Comparison of ENCODE assay signal across 13 cellular contexts in the genomic region with DNA sequence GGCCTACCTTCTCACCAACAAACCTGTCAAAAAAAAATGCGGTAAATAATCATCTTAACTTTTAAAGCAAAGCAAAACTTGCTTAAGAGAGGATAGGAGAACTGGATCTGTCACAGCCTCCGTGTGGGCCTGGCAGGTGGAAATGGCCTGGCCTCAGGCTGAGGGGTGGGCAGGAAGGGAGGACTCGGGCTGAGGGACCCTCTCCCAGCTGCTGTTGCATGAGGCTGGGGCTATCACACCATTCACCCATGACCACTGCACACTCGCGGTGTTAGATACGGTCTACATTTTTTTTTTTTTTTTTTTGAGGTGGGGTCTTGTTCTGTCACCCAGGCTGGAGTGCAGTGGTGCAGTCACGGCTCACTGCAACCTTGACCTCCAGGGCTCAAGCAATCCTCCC. TPM values are rescaled to one million over a fixed set of nuclear protein-coding genes. Genes with fewer than 3 reads are reported as not detected.
A peak's percentile ranks its signal among the peaks of the same experiment; 100 is the strongest.
DNase-seq lines count a peak whose midpoint lies in the region; ATAC-seq and TF ChIP-seq lines count a peak whose summit lies in the region.
"Had no signal": no experiment of that assay in that cellular context is flagged by ENCODE, and none has a peak within 500 bp of the region (broad histone marks: within the 10 kb centered on the region; RNA-seq: fewer than 3 reads in every experiment).

No MANE protein-coding gene starts in this region.

- intact Hi-C loops in activated CD8-positive, alpha-beta T cell treated with anti-CD3 and anti-CD28 coated beads for 36 hours (cut with micrococcal nuclease) = no loop called here
- intact Hi-C loops in thyroid gland (cut with DNase I) = no loop called here

- POLR2A ChIA-PET in activated CD8-positive, alpha-beta T cell treated with anti-CD3 and anti-CD28 coated beads, Interleukin-2, amount 10 ng/mL, durations not matched to agents 7 days and 5 days (lab: Charles Lee) = interaction anchor here (0.5 kb wide), 1 partner anchor 169 kb away, joined by 4 read pairs; no protein-coding TSS in a partner anchor
- POLR2A ChIA-PET in activated CD8-positive, alpha-beta T cell treated with anti-CD3 and anti-CD28 coated beads for 36 hours (lab: Charles Lee) = interaction anchor here (0.6 kb wide), 1 partner anchor 847 kb away, joined by 3 read pairs; no protein-coding TSS in a partner anchor

- peaks cover 57% of the 10 kb centered on the region for H3K36me3 Mint-ChIP-seq in activated CD8-positive, alpha-beta T cell treated with anti-CD3 and anti-CD28 coated beads, Interleukin-2, amount 10 ng/mL, durations not matched to agents 7 days and 5 days (ENCODE audit: low read depth)
- H3K36me3 Mint-ChIP-seq in activated CD8-positive, alpha-beta T cell treated with anti-CD3 and anti-CD28 coated beads for 36 hours (ENCODE audit: low read depth) = peaks cover 17% of the 10 kb centered on the region
- H3K36me3 Mint-ChIP-seq in chondrocyte (ENCODE audit: low read depth) = peaks cover 26% of the 10 kb centered on the region

- TF ChIP-seq CTCF in activated CD8-positive, alpha-beta T cell treated with anti-CD3 and anti-CD28 coated beads for 36 hours (IDR thresholded peaks at IDR 0.05) = no peak
- TF ChIP-seq CTCF in chondrocyte (IDR thresholded peaks at IDR 0.05) (no peak), thyroid gland (IDR thresholded peaks at IDR 0.05) (no peak)

- no peaks in the 10 kb centered on the region for H3K27me3 Mint-ChIP-seq in activated CD8-positive, alpha-beta T cell treated with anti-CD3 and anti-CD28 coated beads, Interleukin-2, amount 10 ng/mL, durations not matched to agents 7 days and 5 days (ENCODE audit: low read depth)
- no peaks in the 10 kb centered on the region for H3K27me3 Mint-ChIP-seq in activated CD8-positive, alpha-beta T cell treated with anti-CD3 and anti-CD28 coated beads for 36 hours
- no peaks in the 10 kb centered on the region for H3K27me3 Mint-ChIP-seq in chondrocyte (ENCODE audit: low read depth)

- TF ChIP-seq POLR2A in thyroid gland (IDR thresholded peaks at IDR 0.05) = no peak

- H3K27ac ChIP-seq in muscle layer of duodenum (ENCODE audit: low read length) (peak overlapping the region; percentile 83), thyroid gland (peak overlapping the region; percentile 81 to 89 (median 84))
- H3K27ac ChIP-seq: neural progenitor cell had no signal

- no peak for DNase-seq in activated CD8-positive, alpha-beta T cell treated with anti-CD3 and anti-CD28 coated beads, Interleukin-2, amount 10 ng/mL, durations not matched to agents 7 days and 5 days
- no peak for DNase-seq in activated CD8-positive, alpha-beta T cell treated with anti-CD3 and anti-CD28 coated beads for 36 hours
- DNase-seq in chondrocyte (ENCODE audit: low spot score) (peak; percentile 52), thyroid gland (no peak), pons (ENCODE audit: low spot score) (no peak), activated gamma-delta T cell treated with Interleukin-2 at 50 U/mL for 16 hours (no peak), HUDEP-2 (lab: John Stamatoyannopoulos, UW; ENCODE audit: unreplicated experiment in 76 of 76) (no peak)
- DNase-seq: central memory CD4-positive, alpha-beta T cell; NCI-H2081 treated with DMSO at 0.1 percent for 48 hours; SHP77 had no signal

- no peaks in the 10 kb centered on the region for H3K9me3 Mint-ChIP-seq in activated CD8-positive, alpha-beta T cell treated with anti-CD3 and anti-CD28 coated beads, Interleukin-2, amount 10 ng/mL, durations not matched to agents 7 days and 5 days (ENCODE audit: insufficient read depth)
- H3K9me3 Mint-ChIP-seq in activated CD8-positive, alpha-beta T cell treated with anti-CD3 and anti-CD28 coated beads for 36 hours = no peaks in the 10 kb centered on the region
- no peaks in the 10 kb centered on the region for H3K9me3 Mint-ChIP-seq in chondrocyte (ENCODE audit: low read depth)
- H3K9me3 Mint-ChIP-seq: neural progenitor cell had no signal

- H3K4me3 ChIP-seq in muscle layer of duodenum (ENCODE audit: low read depth in 1 of 2, low read length in 2 of 2) (no peak overlapping the region), thyroid gland (replicated peaks in 1 of 3) (no peak overlapping the region)
- H3K4me3 ChIP-seq: neural progenitor cell had no signal

- H3K4me3 Mint-ChIP-seq in activated CD8-positive, alpha-beta T cell treated with anti-CD3 and anti-CD28 coated beads, Interleukin-2, amount 10 ng/mL, durations not matched to agents 7 days and 5 days = no peak overlapping the region
- H3K4me3 Mint-ChIP-seq in activated CD8-positive, alpha-beta T cell treated with anti-CD3 and anti-CD28 coated beads for 36 hours = no peak overlapping the region
- H3K4me3 Mint-ChIP-seq in chondrocyte (ENCODE audit: unreplicated experiment) = no peak overlapping the region
- H3K4me3 Mint-ChIP-seq: neural progenitor cell had no signal

- CTCF ChIA-PET in activated CD8-positive, alpha-beta T cell treated with anti-CD3 and anti-CD28 coated beads, Interleukin-2, amount 10 ng/mL, durations not matched to agents 7 days and 5 days (lab: Charles Lee) = no interaction called here
- CTCF ChIA-PET in activated CD8-positive, alpha-beta T cell treated with anti-CD3 and anti-CD28 coated beads for 36 hours (lab: Charles Lee) = interaction anchor here (0.7 kb wide), 1 partner anchor 16 kb away, joined by 4 read pairs; no protein-coding TSS in a partner anchor

- peaks cover 17 to 30% of the 10 kb centered on the region in 2 donors for H3K4me1 ChIP-seq in muscle layer of duodenum (ENCODE audit: control insufficient read depth in 1 of 2, insufficient read depth in 2 of 2, low read length in 2 of 2)
- H3K4me1 ChIP-seq in thyroid gland = peaks cover 32 to 52% of the 10 kb centered on the region in 2 donors

- no peaks in the 10 kb centered on the region for H3K27me3 ChIP-seq in muscle layer of duodenum (ENCODE audit: low read depth, low read length)
- no peaks in the 10 kb centered on the region for H3K27me3 ChIP-seq in thyroid gland
- H3K27me3 ChIP-seq: neural progenitor cell had no signal

- no peaks in the 10 kb centered on the region for H3K9me3 ChIP-seq in muscle layer of duodenum (ENCODE audit: control insufficient read depth in 1 of 2, low read length in 2 of 2)
- H3K9me3 ChIP-seq in thyroid gland = no peaks in the 10 kb centered on the region

- H3K36me3 ChIP-seq in muscle layer of duodenum (ENCODE audit: control insufficient read depth in 1 of 2, insufficient read depth in 2 of 2, low read length in 2 of 2) (peaks cover 34 to 70% of the 10 kb centered on the region in 2 donors), thyroid gland (peaks cover 51 to 54% of the 10 kb centered on the region in 2 donors)
- H3K36me3 ChIP-seq: neural progenitor cell had no signal

- peaks cover 57% of the 10 kb centered on the region for H3K4me1 Mint-ChIP-seq in activated CD8-positive, alpha-beta T cell treated with anti-CD3 and anti-CD28 coated beads, Interleukin-2, amount 10 ng/mL, durations not matched to agents 7 days and 5 days (ENCODE audit: low read depth)
- H3K4me1 Mint-ChIP-seq in activated CD8-positive, alpha-beta T cell treated with anti-CD3 and anti-CD28 coated beads for 36 hours (ENCODE audit: low read depth) = peaks cover 53% of the 10 kb centered on the region
- peaks cover 22% of the 10 kb centered on the region for H3K4me1 Mint-ChIP-seq in chondrocyte (ENCODE audit: low read depth)

- WGBS in thyroid gland, 2 donors = 68 to 73% methylated on average over 7 of the region's 7 CpGs

- H3K27ac Mint-ChIP-seq in activated CD8-positive, alpha-beta T cell treated with anti-CD3 and anti-CD28 coated beads, Interleukin-2, amount 10 ng/mL, durations not matched to agents 7 days and 5 days = peak overlapping the region; percentile 92
- no peak overlapping the region for H3K27ac Mint-ChIP-seq in activated CD8-positive, alpha-beta T cell treated with anti-CD3 and anti-CD28 coated beads for 36 hours
- no peak overlapping the region for H3K27ac Mint-ChIP-seq in chondrocyte (ENCODE audit: unreplicated experiment)
- H3K27ac Mint-ChIP-seq: neural progenitor cell had no signal

- no peak for ATAC-seq in activated CD8-positive, alpha-beta T cell treated with anti-CD3 and anti-CD28 coated beads, Interleukin-2, amount 10 ng/mL, durations not matched to agents 7 days and 5 days
- ATAC-seq in activated CD8-positive, alpha-beta T cell treated with anti-CD3 and anti-CD28 coated beads for 36 hours = no peak

RNA-seq across cellular contexts. Expression of a gene that starts 24.5 kb away (rescaled TPM):
- total RNA-seq in activated CD8-positive, alpha-beta T cell treated with anti-CD3 and anti-CD28 coated beads, Interleukin-2, amount 10 ng/mL, durations not matched to agents 7 days and 5 days = 10 to 100 TPM; 69.1 to 71.3 TPM
- 10 to 100 TPM; 32.7 to 34.5 TPM for total RNA-seq in activated CD8-positive, alpha-beta T cell treated with anti-CD3 and anti-CD28 coated beads for 36 hours
- total RNA-seq in chondrocyte (109 to 163 TPM (median 155 TPM) in 3 replicates), thyroid gland (10 to 100 TPM; 30.8 to 57.9 (median 47.7) TPM)

RNA-seq across cellular contexts. Expression of a gene that starts 24.9 kb away (rescaled TPM):
- total RNA-seq in activated CD8-positive, alpha-beta T cell treated with anti-CD3 and anti-CD28 coated beads, Interleukin-2, amount 10 ng/mL, durations not matched to agents 7 days and 5 days = 10 to 100 TPM; 15.8 to 16.1 TPM
- total RNA-seq in activated CD8-positive, alpha-beta T cell treated with anti-CD3 and anti-CD28 coated beads for 36 hours = 1 to 10 TPM; 9.2 to 9.7 TPM
- total RNA-seq in chondrocyte (12.3 to 15.5 TPM (median 14.6 TPM) in 3 replicates), thyroid gland (10 to 100 TPM in 3 of 4 donors, 1 to 10 TPM in 1; 9.8 to 17.8 (median 12.5) TPM)

RNA-seq across cellular contexts. Expression of a gene that starts 43.1 kb away (rescaled TPM):
- under 1 TPM in 1 of 2 experiments, not detected in 1; 0.16 TPM for total RNA-seq in activated CD8-positive, alpha-beta T cell treated with anti-CD3 and anti-CD28 coated beads, Interleukin-2, amount 10 ng/mL, durations not matched to agents 7 days and 5 days
- not detected for total RNA-seq in activated CD8-positive, alpha-beta T cell treated with anti-CD3 and anti-CD28 coated beads for 36 hours
- 0.25 TPM in 1 of 3 replicates, not detected in the others for total RNA-seq in chondrocyte
- not detected for total RNA-seq in thyroid gland
- total RNA-seq: activated CD8-positive, alpha-beta memory T cell treated with anti-CD3 and anti-CD28 coated beads for 36 hours had no signal

RNA-seq across cellular contexts. Expression of a gene that starts 58.6 kb away (rescaled TPM):
- 10 to 100 TPM; 57.8 to 58.4 TPM for total RNA-seq in activated CD8-positive, alpha-beta T cell treated with anti-CD3 and anti-CD28 coated beads, Interleukin-2, amount 10 ng/mL, durations not matched to agents 7 days and 5 days
- 10 to 100 TPM; 53.4 to 61.2 TPM for total RNA-seq in activated CD8-positive, alpha-beta T cell treated with anti-CD3 and anti-CD28 coated beads for 36 hours
- total RNA-seq in chondrocyte (60.6 to 76.0 TPM (median 67.1 TPM) in 3 replicates), thyroid gland (100 to 1,000 TPM in 3 of 4 donors, 10 to 100 TPM in 1; 85.7 to 148 (median 113) TPM)

RNA-seq across cellular contexts. Expression of a gene that starts 58.9 kb away (rescaled TPM):
- total RNA-seq in activated CD8-positive, alpha-beta T cell treated with anti-CD3 and anti-CD28 coated beads, Interleukin-2, amount 10 ng/mL, durations not matched to agents 7 days and 5 days = 1 to 10 TPM; 5.0 to 6.7 TPM
- 1 to 10 TPM; 3.1 to 3.3 TPM for total RNA-seq in activated CD8-positive, alpha-beta T cell treated with anti-CD3 and anti-CD28 coated beads for 36 hours
- 4.3 to 7.3 TPM (median 5.3 TPM) in 3 replicates for total RNA-seq in chondrocyte
- 1 to 10 TPM; 1.3 to 6.2 (median 3.5) TPM for total RNA-seq in thyroid gland
